13 cellular contexts compared by ENCODE assay signal in the genomic region with DNA sequence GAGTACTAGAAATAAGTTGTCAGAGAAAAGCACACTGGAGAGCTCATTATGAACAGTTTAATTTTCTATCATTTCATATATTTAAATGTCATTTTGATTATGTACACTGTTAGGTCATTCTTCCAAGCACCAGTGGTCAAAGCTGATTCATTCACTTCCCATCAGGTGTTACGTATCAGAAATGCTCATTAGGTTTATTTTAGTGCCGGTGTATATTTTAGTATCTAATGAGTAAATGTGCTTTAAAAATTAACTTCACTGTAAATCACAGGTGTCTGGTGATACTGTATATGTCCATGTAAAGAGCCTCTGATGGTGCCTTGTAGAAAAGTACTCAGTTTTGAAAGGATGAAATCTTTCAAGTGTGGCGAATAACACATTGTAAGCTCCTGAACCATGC. TPM values are rescaled to one million over a fixed set of nuclear protein-coding genes. Genes with fewer than 3 reads are reported as not detected.
DNase-seq lines count a peak whose midpoint lies in the region; TF ChIP-seq lines count a peak whose summit lies in the region.
"Had no signal": no experiment of that assay in that cellular context is flagged by ENCODE, and none has a peak within 500 bp of the region (broad histone marks: within the 10 kb centered on the region; RNA-seq: fewer than 3 reads in every experiment).

No MANE protein-coding gene starts in this region.

- CTCF ChIA-PET in activated CD4-positive, alpha-beta memory T cell treated with anti-CD3 and anti-CD28 coated beads for 36 hours (lab: Charles Lee): interaction anchor here (0.5 to 5.9 kb wide), 3 partner anchors 63 to 201 kb away, joined by 3 to 53 read pairs (median 4); a partner anchor contains a TSS

- H3K36me3 ChIP-seq in Loucy (ENCODE audit: insufficient read depth, low read length) (no peaks in the 10 kb centered on the region), endocrine pancreas (ENCODE audit: control insufficient read depth, insufficient read depth, low read length) (no peaks in the 10 kb centered on the region)

- peaks cover 76% of the 10 kb centered on the region for H4K20me1 ChIP-seq in Loucy (ENCODE audit: insufficient read depth, low read length, poor library complexity, severe bottlenecking)

- POLR2A ChIA-PET in activated CD4-positive, alpha-beta memory T cell treated with anti-CD3 and anti-CD28 coated beads for 36 hours (lab: Charles Lee): no interaction called here

- in situ Hi-C loops in Caki2 (cut with HindIII; ENCODE audit: low pct_unique_long_range_greater_than_20kb, low sequenced_read_pairs): no loop called here

- WGBS in lower leg skin, 2 donors: 77 to 88% methylated on average over 3 of the region's 3 CpGs

- H3K36me3 Mint-ChIP-seq in nephron (ENCODE audit: low read depth): peaks cover 12% of the 10 kb centered on the region
- H3K36me3 Mint-ChIP-seq in activated CD4-positive, alpha-beta memory T cell treated with anti-CD3 and anti-CD28 coated beads for 36 hours: peaks cover 27% of the 10 kb centered on the region

- no peaks in the 10 kb centered on the region for H3K9me2 ChIP-seq in Loucy (replicated peaks; ENCODE audit: low read depth, low read length)

- DNase-seq in Caki2 (ENCODE audit: low read depth) (peak; percentile 25), lower leg skin (ENCODE audit: low spot score in 2 of 2) (no peak), NCI-H146 treated with DMSO at 0.1 percent for 48 hours (lab: John Stamatoyannopoulos, UW; ENCODE audit: unreplicated experiment) (no peak), cerebellum (ENCODE audit: low spot score) (no peak)
- no peak for DNase-seq in activated CD4-positive, alpha-beta memory T cell treated with anti-CD3 and anti-CD28 coated beads for 36 hours
- DNase-seq: activated effector memory CD4-positive, alpha-beta T cell treated with Interleukin-2 at 50 U/mL for 16 hours; cortex of kidney; hippocampal formation; occipital lobe had no signal

- peak overlapping the region; percentile 64 to 75 (median 66) for H3K4me3 Mint-ChIP-seq in nephron
- no peak overlapping the region for H3K4me3 Mint-ChIP-seq in activated CD4-positive, alpha-beta memory T cell treated with anti-CD3 and anti-CD28 coated beads for 36 hours

- H3K27ac Mint-ChIP-seq in nephron: peak overlapping the region in 1 of 3 experiments; percentile 41
- no peak overlapping the region for H3K27ac Mint-ChIP-seq in activated CD4-positive, alpha-beta memory T cell treated with anti-CD3 and anti-CD28 coated beads for 36 hours

- H3K4me1 Mint-ChIP-seq in nephron: peaks cover 53% of the 10 kb centered on the region
- peaks cover 64% of the 10 kb centered on the region for H3K4me1 Mint-ChIP-seq in activated CD4-positive, alpha-beta memory T cell treated with anti-CD3 and anti-CD28 coated beads for 36 hours (ENCODE audit: low read depth)

- no peaks in the 10 kb centered on the region for H3F3A ChIP-seq in Loucy (ENCODE audit: low read depth)

- peaks cover 85% of the 10 kb centered on the region for H3K79me2 ChIP-seq in Loucy (ENCODE audit: insufficient read depth, low read length)

- no peak overlapping the region for H2AFZ ChIP-seq in Loucy (ENCODE audit: low read length)

- peaks cover 60% of the 10 kb centered on the region for H3K4me1 ChIP-seq in Loucy (ENCODE audit: insufficient read depth, low read length, poor library complexity, severe bottlenecking)
- H3K4me1 ChIP-seq in endocrine pancreas (ENCODE audit: control insufficient read depth, insufficient read depth, low read length): peaks cover 49% of the 10 kb centered on the region

- intact Hi-C loops in lower leg skin (cut with DNase I; ENCODE audit: low total_unique reads): no loop called here
- intact Hi-C loops in activated CD4-positive, alpha-beta memory T cell treated with anti-CD3 and anti-CD28 coated beads for 36 hours (cut with micrococcal nuclease): no loop called here

- H3K9ac ChIP-seq in Loucy (ENCODE audit: low read depth, low read length, poor library complexity, severe bottlenecking): peak overlapping the region; percentile 98
- no peak overlapping the region for H3K9ac ChIP-seq in endocrine pancreas (ENCODE audit: control insufficient read depth, insufficient read depth, low read length)

- no peak for TF ChIP-seq CTCF in Loucy (conservative IDR thresholded peaks at IDR 0.05; ENCODE audit: low read length)
- no peak for TF ChIP-seq CTCF in nephron (IDR thresholded peaks at IDR 0.05; ENCODE audit: unreplicated experiment in 3 of 3)
- no peak for TF ChIP-seq CTCF in lower leg skin (IDR thresholded peaks at IDR 0.05)

- H3K9me3 ChIP-seq in Loucy (ENCODE audit: insufficient read depth, low read depth, low read length) (no peaks in the 10 kb centered on the region), endocrine pancreas (ENCODE audit: control insufficient read depth, low read length) (no peaks in the 10 kb centered on the region)
- H3K9me3 ChIP-seq: tibial nerve had no signal

- peaks cover 5% of the 10 kb centered on the region for H3K27me3 ChIP-seq in Loucy (ENCODE audit: insufficient read depth, low read length, poor library complexity, severe bottlenecking)
- H3K27me3 ChIP-seq in endocrine pancreas (ENCODE audit: control insufficient read depth, insufficient read depth, low read length): no peaks in the 10 kb centered on the region
- H3K27me3 ChIP-seq: tibial nerve had no signal

- no peaks in the 10 kb centered on the region for H3K9me3 Mint-ChIP-seq in nephron
- H3K9me3 Mint-ChIP-seq in activated CD4-positive, alpha-beta memory T cell treated with anti-CD3 and anti-CD28 coated beads for 36 hours: no peaks in the 10 kb centered on the region

- TF ChIP-seq POLR2A in lower leg skin (IDR thresholded peaks at IDR 0.05): no peak

- peak overlapping the region; percentile 87 for H3K4me3 ChIP-seq in Loucy (ENCODE audit: low read length, poor library complexity, severe bottlenecking)
- H3K4me3 ChIP-seq in endocrine pancreas (ENCODE audit: control insufficient read depth, insufficient read depth, low read length): peak overlapping the region; percentile 99
- no peak overlapping the region for H3K4me3 ChIP-seq in lower leg skin (ENCODE audit: low read depth, poor library complexity, severe bottlenecking)
- H3K4me3 ChIP-seq: tibial nerve had no signal

- H3K4me2 ChIP-seq in Loucy (ENCODE audit: low read depth, low read length, poor library complexity, severe bottlenecking): peak overlapping the region; percentile 85

- no peaks in the 10 kb centered on the region for H3K27me3 Mint-ChIP-seq in nephron (ENCODE audit: low read depth)
- no peaks in the 10 kb centered on the region for H3K27me3 Mint-ChIP-seq in activated CD4-positive, alpha-beta memory T cell treated with anti-CD3 and anti-CD28 coated beads for 36 hours

RNA-seq across cellular contexts. Expression of a gene that starts 3.5 kb away (rescaled TPM):
- 6.4 and 25.4 TPM in 2 replicates for total RNA-seq in Caki2 (2014; rRNA removed; shearing (Covaris generic); ENCODE audit: low replicate concordance)
- total RNA-seq in lower leg skin: 10 to 100 TPM; 35.2 to 68.9 (median 44.9) TPM
- 304 TPM for total RNA-seq in cerebellum
- total RNA-seq in activated CD4-positive, alpha-beta memory T cell treated with anti-CD3 and anti-CD28 coated beads for 36 hours: 10 to 100 TPM; 62.7 to 71.1 TPM
